ENCODE assay signal across 8 cellular contexts in the genomic region with DNA sequence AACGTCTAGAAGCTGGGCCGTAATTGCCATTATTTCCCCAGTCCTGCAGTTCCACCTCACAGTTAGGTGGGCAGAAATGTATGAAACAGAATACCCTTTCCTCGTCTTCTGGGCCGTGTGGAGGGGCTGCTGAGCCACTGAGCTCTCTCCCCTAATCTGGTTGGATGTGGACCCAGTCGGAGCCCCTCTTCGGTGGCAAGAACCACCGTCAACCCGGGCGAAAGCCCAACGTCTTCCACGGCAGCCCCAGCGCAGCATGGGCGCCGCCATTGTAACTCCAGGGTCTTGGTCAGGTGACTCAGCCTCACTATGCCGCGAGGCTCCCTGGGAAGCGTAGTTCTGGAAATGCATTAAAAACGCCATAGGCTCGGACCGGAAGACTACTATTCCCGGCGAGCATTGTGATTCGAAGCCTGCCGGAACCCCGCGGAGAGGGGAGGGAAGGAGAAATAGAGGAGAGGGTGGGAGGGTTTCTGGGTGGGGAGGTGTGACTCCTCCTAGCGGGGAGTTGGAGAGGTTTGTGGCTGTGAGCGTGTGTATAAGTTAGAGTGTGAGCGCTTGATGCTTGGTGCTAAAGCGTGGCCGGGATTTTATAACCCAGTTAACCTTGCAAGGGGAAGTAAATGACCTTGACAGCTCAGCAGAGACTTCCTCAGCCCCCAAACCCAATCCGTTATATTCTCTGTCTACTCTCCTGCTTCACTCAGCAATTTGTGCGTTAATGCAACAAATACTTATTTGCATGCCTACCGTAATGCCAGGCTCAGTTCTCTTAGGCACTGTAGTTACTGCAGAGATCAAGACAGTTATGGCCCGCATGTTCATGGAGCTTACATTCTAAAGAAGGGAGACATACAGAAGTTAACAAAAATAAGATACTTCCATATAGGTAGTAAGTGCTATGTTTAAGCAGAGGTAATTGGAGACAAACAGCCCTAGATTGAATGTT. TPM values are rescaled to one million over a fixed set of nuclear protein-coding genes. Genes with fewer than 3 reads are reported as not detected.
A peak's percentile ranks its signal among the peaks of the same experiment; 100 is the strongest.
DNase-seq lines count a peak whose midpoint lies in the region; FAIRE-seq and TF ChIP-seq lines count a peak whose summit lies in the region.

A gene with protein sequence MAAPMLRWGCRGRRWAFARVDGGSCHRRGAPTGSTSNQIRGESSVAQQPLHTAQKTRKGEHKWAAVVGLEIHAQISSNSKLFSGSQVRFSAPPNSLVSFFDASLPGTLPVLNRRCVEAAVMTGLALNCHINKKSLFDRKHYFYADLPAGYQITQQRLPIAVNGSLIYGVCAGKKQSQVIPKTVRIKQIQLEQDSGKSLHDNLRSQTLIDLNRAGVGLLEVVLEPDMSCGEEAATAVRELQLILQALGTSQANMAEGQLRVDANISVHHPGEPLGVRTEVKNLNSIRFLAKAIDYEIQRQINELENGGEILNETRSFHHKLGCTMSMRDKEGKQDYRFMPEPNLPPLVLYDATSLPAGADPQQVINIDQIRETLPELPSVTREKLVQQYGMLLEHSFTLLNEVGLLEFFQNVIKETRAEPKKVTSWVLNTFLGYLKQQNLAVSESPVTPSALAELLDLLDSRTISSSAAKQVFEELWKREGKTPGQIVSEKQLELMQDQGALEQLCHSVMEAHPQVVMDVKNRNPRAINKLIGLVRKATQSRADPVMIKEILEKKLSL (minus strand): TSS at position 295 of the 949 bp plus-strand sequence. CDS start 25 bp downstream, at position 270.

- no peaks in the 10 kb centered on the region for H3K36me3 ChIP-seq in GM06990 (ENCODE audit: control insufficient read depth, insufficient read depth, low read length)
- peaks cover under 1 to 3% of the 10 kb centered on the region in 2 donors for H3K36me3 ChIP-seq in neuronal stem cell (replicated peaks in 1 of 2; ENCODE audit: control insufficient read depth in 2 of 2, insufficient read depth in 2 of 2, low read length in 2 of 2)

- in situ Hi-C loops in SK-MEL-5 (cut with HindIII; ENCODE audit: low pct_unique_long_range_greater_than_20kb, low sequenced_read_pairs): no loop called here

- no peak within 1 kb of the TSS for H3K23ac ChIP-seq in neuronal stem cell (ENCODE audit: low read depth, low read length, poor library complexity)

- H2AK5ac ChIP-seq in neuronal stem cell (ENCODE audit: low read depth, low read length): no peak within 1 kb of the TSS

- no peaks in the 10 kb centered on the region for H3K27me3 ChIP-seq in GM06990 (replicated peaks; ENCODE audit: control insufficient read depth, insufficient read depth, low read length)
- no peaks in the 10 kb centered on the region for H3K27me3 ChIP-seq in neuronal stem cell (ENCODE audit: control insufficient read depth in 3 of 3, insufficient read depth in 3 of 3, low read depth in 1 of 3, low read length in 3 of 3)

- H2BK15ac ChIP-seq in neuronal stem cell (ENCODE audit: low read length): no peak within 1 kb of the TSS

- H3K4me1 ChIP-seq in neuronal stem cell (ENCODE audit: control insufficient read depth in 2 of 2, insufficient read depth in 1 of 2, low read depth in 1 of 2, low read length in 2 of 2): peaks cover 2 to 6% of the 10 kb centered on the region in 2 donors

- H2BK5ac ChIP-seq in neuronal stem cell (ENCODE audit: low read length): no peak within 1 kb of the TSS

- no peaks in the 10 kb centered on the region for H3K9me3 ChIP-seq in neuronal stem cell (replicated peaks in 1 of 2; ENCODE audit: control insufficient read depth in 2 of 2, insufficient read depth in 1 of 2, low read depth in 1 of 2, low read length in 2 of 2)

- H2BK12ac ChIP-seq in neuronal stem cell (ENCODE audit: low read length): no peak within 1 kb of the TSS

- peak within 1 kb of the TSS; percentile 41 for H3K18ac ChIP-seq in neuronal stem cell (ENCODE audit: low read length)

- H3K4me3 ChIP-seq in GM06990 (replicated peaks; ENCODE audit: low read depth, low read length) (peak within 1 kb of the TSS; percentile 86), HFF-Myc (replicated peaks; ENCODE audit: low read depth, low read length) (peak within 1 kb of the TSS; percentile 91), neuronal stem cell (ENCODE audit: low read length in 2 of 2) (peak within 1 kb of the TSS; percentile 78 to 89)

- H4K91ac ChIP-seq in neuronal stem cell (ENCODE audit: low read depth, low read length, poor library complexity): no peak within 1 kb of the TSS

- no peak within 1 kb of the TSS for H3K14ac ChIP-seq in neuronal stem cell (ENCODE audit: low read length)

- no peaks in the 10 kb centered on the region for H3K79me1 ChIP-seq in neuronal stem cell (ENCODE audit: low read depth, low read length)

- WGBS in neuronal stem cell (ENCODE audit: extremely low coverage in 2 of 2, insufficient read length in 2 of 2, insufficient replicate concordance in 1 of 2), 2 donors: no CpG with 5 or more reads among the region's 35 CpGs

- H3K4ac ChIP-seq in neuronal stem cell (ENCODE audit: low read length): peak within 1 kb of the TSS; percentile 66

- H4K8ac ChIP-seq in neuronal stem cell (ENCODE audit: low read depth, low read length): no peak within 1 kb of the TSS

- peak within 1 kb of the TSS; percentile 53 for H3K4me2 ChIP-seq in neuronal stem cell (ENCODE audit: insufficient read depth, low read length, poor library complexity, severe bottlenecking)

- FAIRE-seq in frontal cortex (lab: Jason Lieb, UNC): peak; percentile 55

- H3K27ac ChIP-seq in neuronal stem cell (replicated peaks; ENCODE audit: low read length): no peak within 1 kb of the TSS

- TF ChIP-seq CTCF in GM06990 (IDR thresholded peaks at IDR 0.05; ENCODE audit: insufficient read depth, low read length, poor library complexity, severe bottlenecking) (peak; percentile 72), HFF-Myc (IDR thresholded peaks at IDR 0.05; ENCODE audit: low read depth, low read length, missing control alignments) (peak; percentile 49), subcutaneous adipose tissue (IDR thresholded peaks at IDR 0.05; ENCODE audit: low read depth) (no peak)

- H3K9ac ChIP-seq in neuronal stem cell (ENCODE audit: low read depth, low read length, poor library complexity): peak within 1 kb of the TSS; percentile 78

- peak within 1 kb of the TSS; percentile 95 for H2AFZ ChIP-seq in neuronal stem cell (ENCODE audit: low read length)

- peak; percentile 85 for DNase-seq in GM06990 (ENCODE audit: extremely low read depth, insufficient read length)
- peak; percentile 95 for DNase-seq in HFF-Myc (ENCODE audit: extremely low read depth, low read depth)
- DNase-seq in MV-4-11 (lab: John Stamatoyannopoulos, UW): peak; percentile 97
- peak; percentile 96 for DNase-seq in SK-MEL-5 (ENCODE audit: low read depth, low spot score)
- peak; percentile 92 for DNase-seq in activated naive CD4-positive, alpha-beta T cell treated with Interleukin-2 at 50 U/mL for 16 hours
- DNase-seq in frontal cortex (ENCODE audit: low spot score in 2 of 2): peak; percentile 73 to 87
- DNase-seq in neuronal stem cell (ENCODE audit: low spot score): peak; percentile 95

- H2BK120ac ChIP-seq in neuronal stem cell (ENCODE audit: low read depth, low read length): no peak within 1 kb of the TSS

RNA-seq across cellular contexts. Expression of the gene that starts here (rescaled TPM):
- 30.4 and 33.9 TPM in 2 replicates for total RNA-seq in SK-MEL-5 (2014; rRNA removed; shearing (Covaris generic))
- 20.3 and 22.3 TPM in 2 replicates for polyA plus RNA-seq in SK-MEL-5 (2015; cell fraction: cytosol; rRNA removed)
- 22.6 and 23.5 TPM in 2 replicates for polyA plus RNA-seq in SK-MEL-5 (2015; cell fraction: nucleus; rRNA removed)
- total RNA-seq in frontal cortex (20.8 TPM), subcutaneous adipose tissue (10 to 100 TPM; 13.4 to 42.2 (median 24.8) TPM)
- 10.1 TPM for polyA plus RNA-seq in neuronal stem cell (2013, experiment 1 of 2)
- polyA plus RNA-seq in neuronal stem cell (2013, experiment 2 of 2): 10.1 TPM
